In genomic region chr10:43173120-43173519, GRCh38 we compare ENCODE assay signal across 2 cellular contexts.
TF ChIP-seq lines count a peak whose summit lies in the region.

No MANE protein-coding gene starts in this region.

TF ChIP-seq in SK-N-SH, 30 proteins besides CTCF, POLR2A, EP300 and RAD21:
- TF ChIP-seq FOXM1 (IDR thresholded peaks at IDR 0.05; ENCODE audit: low read depth) = no peak
- TF ChIP-seq MXI1 (IDR thresholded peaks at IDR 0.05; ENCODE audit: low read depth, low read length) = 0 out of 2 replicates have a peak, but pooled peaks have one; percentile 33
- TF ChIP-seq ZBTB33 (IDR thresholded peaks at IDR 0.05; ENCODE audit: borderline replicate concordance, low read depth) = no peak
- TF ChIP-seq NFIC (IDR thresholded peaks at IDR 0.05; ENCODE audit: borderline replicate concordance) = no peak
TF ChIP-seq in SK-N-SH: peak in this region for 1.

TF ChIP-seq in SK-N-SH treated with all-trans-retinoic acid at 6 μM for 48 hours, 23 proteins besides CTCF, POLR2A, EP300 and RAD21:
- no peak for TF ChIP-seq ZNF8 (CRISPR knock-in tag; IDR thresholded peaks at IDR 0.05)
- no peak for TF ChIP-seq CSDC2 (CRISPR knock-in tag; IDR thresholded peaks at IDR 0.05)
- TF ChIP-seq ZC3H10 (CRISPR knock-in tag; IDR thresholded peaks at IDR 0.05) = no peak
- no peak for TF ChIP-seq ESRRG (CRISPR knock-in tag; IDR thresholded peaks at IDR 0.05)
- no peak for TF ChIP-seq TCF4 (CRISPR knock-in tag; IDR thresholded peaks at IDR 0.05; ENCODE audit: borderline replicate concordance)
- TF ChIP-seq PATZ1 (CRISPR knock-in tag; IDR thresholded peaks at IDR 0.05; ENCODE audit: borderline replicate concordance) = no peak
- no peak for TF ChIP-seq GLIS3 (CRISPR knock-in tag; IDR thresholded peaks at IDR 0.05)
- TF ChIP-seq CSRNP3 (CRISPR knock-in tag; IDR thresholded peaks at IDR 0.05) = no peak
- no peak for TF ChIP-seq BACH2 (CRISPR knock-in tag; IDR thresholded peaks at IDR 0.05; ENCODE audit: borderline replicate concordance)
- no peak for TF ChIP-seq ZFP3 (CRISPR knock-in tag; IDR thresholded peaks at IDR 0.05)
- TF ChIP-seq TSHZ2 (CRISPR knock-in tag; IDR thresholded peaks at IDR 0.05) = no peak
- TF ChIP-seq ARNTL (CRISPR knock-in tag; IDR thresholded peaks at IDR 0.05; ENCODE audit: borderline replicate concordance, low read depth) = no peak
- no peak for TF ChIP-seq OSR1 (CRISPR knock-in tag; IDR thresholded peaks at IDR 0.05)
- TF ChIP-seq ZNF70 (CRISPR knock-in tag; IDR thresholded peaks at IDR 0.05) = no peak
